In the genomic region with DNA sequence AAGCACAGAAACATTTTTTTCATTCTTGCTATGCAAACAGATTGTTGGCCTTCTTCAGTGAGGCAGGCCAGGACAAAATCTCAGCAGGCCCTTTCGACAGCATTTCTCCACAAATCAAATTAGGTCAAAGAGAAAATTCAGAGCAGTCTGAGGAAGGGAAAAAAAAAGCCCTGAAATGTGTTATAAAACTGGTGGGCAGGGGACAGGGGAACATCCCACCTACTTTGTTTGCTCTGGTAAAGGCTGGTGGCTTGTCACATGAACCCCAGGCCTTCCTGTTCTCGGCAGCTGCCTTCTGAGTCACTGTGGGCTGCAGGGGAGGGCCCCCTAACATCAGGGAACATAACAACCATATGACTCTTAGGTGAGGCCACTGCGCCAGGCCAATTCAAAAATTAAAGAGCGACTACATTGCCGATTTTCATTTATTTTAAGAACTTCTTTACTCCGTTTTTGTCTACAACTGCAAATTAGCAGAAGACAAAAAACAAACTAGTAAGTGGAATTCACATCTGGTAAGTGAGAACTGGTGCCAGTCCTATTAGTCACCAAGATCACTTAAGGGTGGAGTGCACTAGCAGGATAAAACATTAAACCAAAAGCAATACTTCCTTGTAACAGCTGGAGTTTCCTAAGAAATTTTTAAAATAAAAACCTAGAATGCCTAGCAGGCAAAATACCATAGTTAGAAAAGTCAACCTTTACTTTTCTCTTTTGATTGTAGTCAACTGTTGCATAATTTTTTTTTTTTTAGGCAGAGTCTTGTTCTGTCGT, we compare ENCODE assay signal across 8 cellular contexts. TPM values are rescaled to one million over a fixed set of nuclear protein-coding genes. Genes with fewer than 3 reads are reported as not detected.
DNase-seq lines count a peak whose midpoint lies in the region; FAIRE-seq and TF ChIP-seq lines count a peak whose summit lies in the region.

No MANE protein-coding gene starts in this region.

- DNase-seq in GDM1 (lab: John Stamatoyannopoulos, UW), result peak; percentile 78
- peak; percentile 74 for DNase-seq in H54 (ENCODE audit: insufficient read length, low spot score)
- peak; percentile 92 for DNase-seq in MG63
- peak; percentile 88 for DNase-seq in activated CD4-positive, alpha-beta memory T cell treated with anti-CD3 and anti-CD28 coated beads, Interleukin-2, amount 10 ng/mL, durations not matched to agents 7 days and 5 days
- DNase-seq in stimulated activated CD8-positive, alpha-beta memory T cell treated with anti-CD3 and anti-CD28 coated beads, Interleukin-15, amount 100 ng/mL, for 4 hours (ENCODE audit: low read depth in 2 of 2), result peak; percentile 69 to 73
- no peak for DNase-seq in SHP77 treated with DMSO at 0.1 percent for 48 hours (lab: John Stamatoyannopoulos, UW)

- peak; percentile 98 for FAIRE-seq in H54 (lab: Jason Lieb, UNC)

- H3K27me3 ChIP-seq in MG63 (no peaks in the 10 kb centered on the region), ectodermal cell (ENCODE audit: control insufficient read depth, insufficient read depth, low read length, poor library complexity, severe bottlenecking) (no peaks in the 10 kb centered on the region)

- H3K9me3 ChIP-seq in MG63 (no peaks in the 10 kb centered on the region), ectodermal cell (ENCODE audit: control insufficient read depth, low read length) (no peaks in the 10 kb centered on the region), mesodermal cell (ENCODE audit: control insufficient read depth, low read length) (no peaks in the 10 kb centered on the region)

- CTCF ChIA-PET in activated CD4-positive, alpha-beta memory T cell treated with anti-CD3 and anti-CD28 coated beads, Interleukin-2, amount 10 ng/mL, durations not matched to agents 7 days and 5 days (lab: Charles Lee), result interaction anchor here (0.8 to 2.5 kb wide), 11 partner anchors 10 to 280 kb away, joined by 3 to 17 read pairs (median 6); partner anchors contain the start of genes DENND4C and RRAGA

- H3K27ac Mint-ChIP-seq in activated CD4-positive, alpha-beta memory T cell treated with anti-CD3 and anti-CD28 coated beads, Interleukin-2, amount 10 ng/mL, durations not matched to agents 7 days and 5 days, result peak overlapping the region; percentile 99

- H3K27me3 Mint-ChIP-seq in activated CD4-positive, alpha-beta memory T cell treated with anti-CD3 and anti-CD28 coated beads, Interleukin-2, amount 10 ng/mL, durations not matched to agents 7 days and 5 days, result no peaks in the 10 kb centered on the region

- peak overlapping the region; percentile 55 for H3K4me3 Mint-ChIP-seq in activated CD4-positive, alpha-beta memory T cell treated with anti-CD3 and anti-CD28 coated beads, Interleukin-2, amount 10 ng/mL, durations not matched to agents 7 days and 5 days

- 62 to 72% methylated on average over 7 of the region's 7 CpGs for WGBS in ectodermal cell, 2 experiments
- 30 to 65% methylated on average over 2 to 4 of the region's 7 CpGs for WGBS in mesodermal cell (ENCODE audit: insufficient coverage in 2 of 2), 2 experiments

- no peaks in the 10 kb centered on the region for H3K9me3 Mint-ChIP-seq in activated CD4-positive, alpha-beta memory T cell treated with anti-CD3 and anti-CD28 coated beads, Interleukin-2, amount 10 ng/mL, durations not matched to agents 7 days and 5 days

- POLR2A ChIA-PET in activated CD4-positive, alpha-beta memory T cell treated with anti-CD3 and anti-CD28 coated beads, Interleukin-2, amount 10 ng/mL, durations not matched to agents 7 days and 5 days (lab: Charles Lee), result interaction anchor here (0.6 to 4.6 kb wide), 22 partner anchors 8 to 281 kb away, joined by 3 to 72 read pairs (median 4); partner anchors contain the start of genes DENND4C, HAUS6, RPS6 and RRAGA

- H3K36me3 ChIP-seq in MG63, result no peaks in the 10 kb centered on the region
- H3K36me3 ChIP-seq in ectodermal cell (ENCODE audit: control insufficient read depth, insufficient read depth, low read length), result no peaks in the 10 kb centered on the region
- no peaks in the 10 kb centered on the region for H3K36me3 ChIP-seq in mesodermal cell (ENCODE audit: control insufficient read depth, insufficient read depth, low read length)

- H3K4me1 Mint-ChIP-seq in activated CD4-positive, alpha-beta memory T cell treated with anti-CD3 and anti-CD28 coated beads, Interleukin-2, amount 10 ng/mL, durations not matched to agents 7 days and 5 days, result peaks cover 41% of the 10 kb centered on the region

- no peak for TF ChIP-seq POLR2A in H54 (IDR thresholded peaks at IDR 0.05; ENCODE audit: low read depth, low read length)

- H3K4me1 ChIP-seq in ectodermal cell (ENCODE audit: control insufficient read depth, insufficient read depth, low read length), result peaks cover 8% of the 10 kb centered on the region
- H3K4me1 ChIP-seq in mesodermal cell (ENCODE audit: control insufficient read depth, insufficient read depth, low read length, poor library complexity, severe bottlenecking), result peaks cover 19% of the 10 kb centered on the region

- no peaks in the 10 kb centered on the region for H3K36me3 Mint-ChIP-seq in activated CD4-positive, alpha-beta memory T cell treated with anti-CD3 and anti-CD28 coated beads, Interleukin-2, amount 10 ng/mL, durations not matched to agents 7 days and 5 days (ENCODE audit: low read depth)

- H3K27ac ChIP-seq in ectodermal cell (ENCODE audit: insufficient read depth, low read depth, low read length, poor library complexity, severe bottlenecking), result peak overlapping the region; percentile 44
- H3K27ac ChIP-seq in mesodermal cell (ENCODE audit: low read depth, low read length, severe bottlenecking), result peak overlapping the region; percentile 95

- H3K4me3 ChIP-seq in MG63 (no peak overlapping the region), ectodermal cell (ENCODE audit: insufficient read depth, low read depth, low read length) (no peak overlapping the region), mesodermal cell (ENCODE audit: extremely low read depth, insufficient read depth, low read length, poor library complexity, severe bottlenecking) (no peak overlapping the region)

RNA-seq across cellular contexts. Expression of gene DENND4C, which starts 46.2 kb away (rescaled TPM):
- 26.6 and 26.8 TPM in 2 replicates for total RNA-seq in MG63 (2014; rRNA removed; shearing (Covaris generic); ENCODE audit: low replicate concordance)
- 10 to 100 TPM; 47.1 to 52.2 TPM for total RNA-seq in activated CD4-positive, alpha-beta memory T cell treated with anti-CD3 and anti-CD28 coated beads, Interleukin-2, amount 10 ng/mL, durations not matched to agents 7 days and 5 days
- polyA plus RNA-seq in ectodermal cell (2013, experiment 1 of 4), result 23.4 TPM
- polyA plus RNA-seq in ectodermal cell (2013, experiment 2 of 4), result 22.3 TPM
- 19.4 TPM for polyA plus RNA-seq in ectodermal cell (2013, experiment 3 of 4)
- 21.7 TPM for polyA plus RNA-seq in ectodermal cell (2013, experiment 4 of 4)
- polyA plus RNA-seq in mesodermal cell (2013, experiment 1 of 2), result 35.8 TPM
- 42.1 TPM for polyA plus RNA-seq in mesodermal cell (2013, experiment 2 of 2)

RNA-seq across cellular contexts. Expression of gene PLIN2, which starts 57.0 kb away (rescaled TPM):
- 153 and 228 TPM in 2 replicates for total RNA-seq in MG63 (2014; rRNA removed; shearing (Covaris generic); ENCODE audit: low replicate concordance)
- 10 to 100 TPM; 86.7 to 88.8 TPM for total RNA-seq in activated CD4-positive, alpha-beta memory T cell treated with anti-CD3 and anti-CD28 coated beads, Interleukin-2, amount 10 ng/mL, durations not matched to agents 7 days and 5 days
- polyA plus RNA-seq in ectodermal cell (2013, experiment 1 of 4), result 81.7 TPM
- polyA plus RNA-seq in ectodermal cell (2013, experiment 2 of 4), result 95.5 TPM
- polyA plus RNA-seq in ectodermal cell (2013, experiment 3 of 4), result 79.7 TPM
- 80.5 TPM for polyA plus RNA-seq in ectodermal cell (2013, experiment 4 of 4)
- 106 TPM for polyA plus RNA-seq in mesodermal cell (2013, experiment 1 of 2)
- polyA plus RNA-seq in mesodermal cell (2013, experiment 2 of 2), result 110 TPM
